Comparison of ENCODE assay signal across 16 cellular contexts in genomic region chr13:57666554-57666953, GRCh38. TPM values are rescaled to one million over a fixed set of nuclear protein-coding genes. Genes with fewer than 3 reads are reported as not detected.
"Had no signal": no experiment of that assay in that cellular context is flagged by ENCODE, and none has a peak within 500 bp of the region (broad histone marks: within the 10 kb centered on the region; RNA-seq: fewer than 3 reads in every experiment).

No MANE protein-coding gene starts in this region.

- H3K4me1 ChIP-seq: breast epithelium, foreskin keratinocyte, stomach, thyroid gland had no signal

- DNase-seq: activated CD4-positive, alpha-beta memory T cell treated with anti-CD3 and anti-CD28 coated beads, Interleukin-2, amount 10 ng/mL, durations not matched to agents 7 days and 5 days; activated gamma-delta T cell; activated naive CD8-positive, alpha-beta T cell treated with anti-CD3 and anti-CD28 coated beads, Interleukin-2, amount 10 ng/mL, durations not matched to agents 7 days and 5 days; activated T-cell treated with anti-CD3 and anti-CD28 coated beads, Interleukin-2, amount 50 U/mL, for 48 hours; aorta; foreskin keratinocyte; immature natural killer cell; left cardiac atrium; mammary epithelial cell; natural killer cell; stimulated activated CD4-positive, alpha-beta T cell treated with anti-CD3 and anti-CD28 coated beads, Interleukin-15, amount 100 ng/mL, for 24 hours; stimulated activated CD4-positive, alpha-beta T cell treated with anti-CD3 and anti-CD28 coated beads, Interleukin-4, amount 100 ng/mL, for 4 hours; stomach; T1000; thyroid gland had no signal

- H3K9me3 ChIP-seq: breast epithelium, stomach, thyroid gland had no signal

- H3K27me3 ChIP-seq: breast epithelium, foreskin keratinocyte, stomach, thyroid gland had no signal

- H3K27ac ChIP-seq: breast epithelium, foreskin keratinocyte, stomach, thyroid gland had no signal

- H3K4me3 ChIP-seq: breast epithelium, stomach, thyroid gland had no signal

- H3K36me3 ChIP-seq: breast epithelium, stomach, thyroid gland had no signal

RNA-seq across cellular contexts. Expression of gene PCDH17, which starts 35.0 kb away (rescaled TPM):
- total RNA-seq: activated CD4-positive, alpha-beta memory T cell treated with anti-CD3 and anti-CD28 coated beads, Interleukin-2, amount 10 ng/mL, durations not matched to agents 7 days and 5 days; activated naive CD8-positive, alpha-beta T cell treated with anti-CD3 and anti-CD28 coated beads, Interleukin-2, amount 10 ng/mL, durations not matched to agents 7 days and 5 days; foreskin keratinocyte; mammary epithelial cell; natural killer cell had no signal
